ENCODE assay signal across 24 cellular contexts in the genomic region with DNA sequence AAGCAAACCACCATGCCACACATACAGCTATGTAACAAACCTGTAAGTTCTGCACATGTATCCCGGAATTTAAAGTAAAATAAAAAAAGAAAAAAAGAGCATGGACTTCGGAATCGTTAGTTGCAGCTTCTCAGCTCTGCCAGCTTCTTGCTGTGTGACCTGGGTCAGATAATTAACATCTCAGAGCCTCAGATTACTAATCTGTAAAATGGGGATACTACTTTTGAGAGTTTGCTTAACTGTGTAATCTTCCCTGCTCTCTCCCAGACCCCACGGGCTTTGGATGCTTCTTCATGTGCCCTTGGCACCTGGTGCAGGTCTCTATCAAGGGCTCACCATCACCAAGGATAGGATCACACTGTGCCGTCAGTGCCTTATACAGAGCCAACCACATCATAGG. TPM values are rescaled to one million over a fixed set of nuclear protein-coding genes. Genes with fewer than 3 reads are reported as not detected.
DNase-seq lines count a peak whose midpoint lies in the region; ATAC-seq, FAIRE-seq and TF ChIP-seq lines count a peak whose summit lies in the region.
"Had no signal": no experiment of that assay in that cellular context is flagged by ENCODE, and none has a peak within 500 bp of the region (broad histone marks: within the 10 kb centered on the region; RNA-seq: fewer than 3 reads in every experiment).

No MANE protein-coding gene starts in this region.

- peaks cover 75% of the 10 kb centered on the region for H3K4me1 Mint-ChIP-seq in Caco-2 (ENCODE audit: low read depth, unreplicated experiment)
- H3K4me1 Mint-ChIP-seq: CD14-positive monocyte; CD4-positive, alpha-beta memory T cell; CD4-positive, CD25-positive, alpha-beta regulatory T cell; CD8-positive, alpha-beta memory T cell had no signal

- H3K4me3 ChIP-seq in Caco-2 (ENCODE audit: low read depth, low read length) (no peak overlapping the region), K562 (no peak overlapping the region)
- H3K4me3 ChIP-seq: BLaER1 had no signal

- no peaks in the 10 kb centered on the region for H3K27me3 ChIP-seq in Caco-2 (replicated peaks; ENCODE audit: control insufficient read depth, insufficient read depth, low read length)
- peaks cover 1 to 5% of the 10 kb centered on the region in 2 experiments; a peak in 2 of 5 replicates for H3K27me3 ChIP-seq in K562 (ENCODE audit: control insufficient read depth in 2 of 2, insufficient read depth in 2 of 2, low read length in 2 of 2)
- H3K27me3 ChIP-seq: BE2C, BLaER1 had no signal

- H3K27ac Mint-ChIP-seq in Caco-2 (ENCODE audit: unreplicated experiment) = peak overlapping the region; percentile 84
- H3K27ac Mint-ChIP-seq: CD14-positive monocyte; CD4-positive, alpha-beta memory T cell; CD4-positive, CD25-positive, alpha-beta regulatory T cell; CD8-positive, alpha-beta memory T cell had no signal

- BruUV-seq in Caco-2 (replicated peaks; lab: Mats Ljungman, UMichigan) (no TSS peak), K562 (replicated peaks; lab: Mats Ljungman, UMichigan) (no TSS peak)

- H3K4me1 ChIP-seq in Caco-2 (peaks cover 76% of the 10 kb centered on the region), K562 (replicated peaks in 1 of 2; ENCODE audit: control insufficient read depth in 2 of 2, insufficient read depth in 2 of 2, low read length in 2 of 2) (no peaks in the 10 kb centered on the region)
- H3K4me1 ChIP-seq: BE2C, BLaER1 had no signal

- CTCF ChIA-PET in Caco-2 (lab: Charles Lee) = interaction anchor here (1.7 to 1.9 kb wide), 2 partner anchors 8 to 178 kb away, joined by 5 to 16 read pairs; no protein-coding TSS in a partner anchor
- CTCF ChIA-PET in K562 (lab: Yijun Ruan, JAX; ENCODE audit: low intra/inter-chr PET ratio) = no interaction called here

- H3K9ac ChIP-seq in K562 (ENCODE audit: insufficient read depth in 1 of 2, low read depth in 2 of 2, low read length in 2 of 2) = no peak overlapping the region
- H3K9ac ChIP-seq: BLaER1 had no signal

- H3K9me1 ChIP-seq in K562 (ENCODE audit: control insufficient read depth, insufficient read depth, low read length) = no peaks in the 10 kb centered on the region

- no peak overlapping the region for H3K4me2 ChIP-seq in K562 (ENCODE audit: insufficient read depth, low read length)
- H3K4me2 ChIP-seq: BLaER1 had no signal

- POLR2A ChIA-PET in Caco-2 (lab: Charles Lee) = no interaction called here
- POLR2A ChIA-PET in K562 (lab: Yijun Ruan, JAX) = interaction anchor here (0.9 kb wide), 1 partner anchor 9 kb away, joined by 3 read pairs; no protein-coding TSS in a partner anchor

- H3K36me3 ChIP-seq in Caco-2 (ENCODE audit: control insufficient read depth, insufficient read depth, low read length) (peaks cover 4% of the 10 kb centered on the region; the same call in 1 of the 2 replicates), K562 (ENCODE audit: control insufficient read depth, insufficient read depth, low read length) (no peaks in the 10 kb centered on the region)
- H3K36me3 ChIP-seq: BE2C, BLaER1 had no signal

- H3K27ac ChIP-seq in K562 (ENCODE audit: extremely low read depth, low read depth, low read length) = no peak overlapping the region
- H3K27ac ChIP-seq: BLaER1 had no signal

- no peaks in the 10 kb centered on the region for H3K27me3 Mint-ChIP-seq in Caco-2 (ENCODE audit: insufficient read depth, unreplicated experiment)

- H3K9me3 ChIP-seq in Caco-2 = no peaks in the 10 kb centered on the region
- no peaks in the 10 kb centered on the region for H3K9me3 ChIP-seq in K562 (replicated peaks; ENCODE audit: control insufficient read depth, insufficient read depth, low read depth, low read length)
- H3K9me3 ChIP-seq: BE2C, BLaER1 had no signal

- no peak for TF ChIP-seq CTCF in Caco-2 (IDR thresholded peaks at IDR 0.05; ENCODE audit: insufficient read depth in 1 of 2, low read depth in 1 of 2, low read length in 1 of 2, severe bottlenecking in 1 of 2, unreplicated experiment in 1 of 2)
- no peak for TF ChIP-seq CTCF in K562 (IDR thresholded peaks at IDR 0.05 in 2 of 3, conservative IDR thresholded peaks at IDR 0.05 in 1 of 3; ENCODE audit: insufficient read depth in 2 of 3, low read depth in 1 of 3, low read length in 3 of 3)

- intact Hi-C loops in Caco-2 (cut with micrococcal nuclease; ENCODE audit: unreplicated experiment) = loop anchor here (1.0 to 2.0 kb wide), 2 partner anchors 9 to 119 kb away; partner anchors contain the start of gene MPHOSPH6
- intact Hi-C loops in K562 (cut with micrococcal nuclease) = no loop called here
- intact Hi-C loops in left colon (cut with DNase I, micrococcal nuclease) = no loop called here

- FAIRE-seq in K562 (lab: Jason Lieb, UNC) = no peak
- FAIRE-seq: A204.1, D721Med, G401.6, GM12891, GM19239 had no signal

- H3K4me3 Mint-ChIP-seq in Caco-2 (ENCODE audit: unreplicated experiment) = no peak overlapping the region
- H3K4me3 Mint-ChIP-seq: CD14-positive monocyte; CD4-positive, alpha-beta memory T cell; CD4-positive, CD25-positive, alpha-beta regulatory T cell; CD8-positive, alpha-beta memory T cell had no signal

- H2AFZ ChIP-seq in K562 (ENCODE audit: low read depth, low read length) = no peak overlapping the region

- 0% methylated on average over 5 of the region's 5 CpGs for WGBS in K562 (ENCODE audit: insufficient coverage, low coverage, missing lambda C conversion rate)

- ATAC-seq in K562 = no peak
- peak; percentile 16 for ATAC-seq in left colon

- TF ChIP-seq EP300 in K562 (IDR thresholded peaks at IDR 0.05; ENCODE audit: low read length) = no peak

- TF ChIP-seq RAD21 in K562 (CRISPR knock-in tag; conservative IDR thresholded peaks at IDR 0.05 in 1 of 2, IDR thresholded peaks at IDR 0.05 in 1 of 2) = no peak

- no peak for TF ChIP-seq POLR2A in K562 (conservative IDR thresholded peaks at IDR 0.05)

- DNase-seq in Caco-2 = no peak
- no peak for DNase-seq in K562 (ENCODE audit: extremely low read depth in 1 of 4, low spot score in 3 of 4)
- DNase-seq in left colon = no peak
- DNase-seq in stimulated activated CD4-positive, alpha-beta T cell treated with anti-CD3 and anti-CD28 coated beads, Interleukin-4, amount 100 ng/mL, for 4 hours = no peak
- DNase-seq in NCI-H2081 treated with DMSO at 0.1 percent for 48 hours (lab: John Stamatoyannopoulos, UW) = no peak
- DNase-seq: 8988T; ACHN; BE2C; C1 segment of cervical spinal cord; Calu3; CD4-positive, alpha-beta memory T cell; CD4-positive, CD25-positive, alpha-beta regulatory T cell; CD8-positive, alpha-beta memory T cell; COR-L47; DMS79 treated with DMSO at 0.1 percent for 48 hours; GF-D8 had no signal

- peaks cover 6% of the 10 kb centered on the region for H3K36me3 Mint-ChIP-seq in Caco-2 (ENCODE audit: insufficient read depth, unreplicated experiment)
- H3K36me3 Mint-ChIP-seq: CD14-positive monocyte; CD4-positive, alpha-beta memory T cell; CD4-positive, CD25-positive, alpha-beta regulatory T cell; CD8-positive, alpha-beta memory T cell had no signal

- H4K20me1 ChIP-seq in K562 (replicated peaks; ENCODE audit: control insufficient read depth, insufficient read depth, low read length) = no peaks in the 10 kb centered on the region
- H4K20me1 ChIP-seq: BLaER1 had no signal

- no peaks in the 10 kb centered on the region for H3K9me3 Mint-ChIP-seq in Caco-2 (ENCODE audit: unreplicated experiment)
- H3K9me3 Mint-ChIP-seq: CD14-positive monocyte; CD4-positive, alpha-beta memory T cell; CD8-positive, alpha-beta memory T cell had no signal

- in situ Hi-C loops in K562 (cut with MboI) = no loop called here

- H3K79me2 ChIP-seq in K562 (ENCODE audit: control insufficient read depth, insufficient read depth, low read length) = no peaks in the 10 kb centered on the region

TF ChIP-seq in K562, 482 proteins besides CTCF, POLR2A, EP300 and RAD21 (continues in another document):
- no peak for TF ChIP-seq PML (IDR thresholded peaks at IDR 0.05; ENCODE audit: low read length)

RNA-seq across cellular contexts. Expression of gene HSD17B2, which starts 16.6 kb away (rescaled TPM):
- total RNA-seq in Caco-2 (2022) (5.1 and 5.2 TPM in 2 replicates), K562 (2014; rRNA removed) (not detected in 2 replicates), K562 (2014; rRNA removed; fragmentation: Illumina TruSeq; extraction: Trizol) (not detected in 2 replicates), K562 (2015; rRNA removed; fragmentation: Illumina TruSeq; extraction: Trizol) (not detected in 2 replicates), K562 (2021) (not detected in 2 replicates), left colon (100 to 1,000 TPM in 1 of 2 donors, 10 to 100 TPM in 1; 63.6 to 181 TPM)
- not detected in 2 replicates for total RNA-seq in K562 (2011; cell fraction: chromatin; rRNA removed; ENCODE audit: low replicate concordance)
- not detected in 2 replicates for total RNA-seq in K562 (2011; cell fraction: nucleolus; rRNA removed)
- total RNA-seq in K562 (2011; cell fraction: nucleoplasm; rRNA removed) = not detected in 2 replicates
- polyA plus RNA-seq in K562 (2011; rRNA removed) (not detected in 2 replicates), K562 (2014; fragmentation: Illumina TruSeq; extraction: Trizol) (not detected in 2 replicates), K562 (2014; fragmentation: Nextera tagmentation; extraction: Ambion mirVana) (not detected), K562 (2014; rRNA removed) (not detected in 2 replicates)
- polyA plus RNA-seq in K562 (2011; cell fraction: cytosol; rRNA removed) = not detected in 2 replicates
- polyA plus RNA-seq in K562 (2011; cell fraction: nucleus; rRNA removed) = not detected in 2 replicates
- polyA plus RNA-seq in K562 (2012) = not detected in 2 replicates
- polyA minus RNA-seq in K562 (2011; rRNA and poly(A)+ RNA removed) = not detected in 2 replicates
- polyA minus RNA-seq in K562 (2011; cell fraction: cytosol; rRNA and poly(A)+ RNA removed) = not detected in 2 replicates
- not detected in 2 replicates for polyA minus RNA-seq in K562 (2011; cell fraction: nucleus; rRNA and poly(A)+ RNA removed)
- total RNA-seq: CD4-positive, alpha-beta memory T cell; CD4-positive, CD25-positive, alpha-beta regulatory T cell; CD8-positive, alpha-beta memory T cell had no signal
- polyA plus RNA-seq: CD14-positive monocyte; CD4-positive, alpha-beta memory T cell had no signal

RNA-seq across cellular contexts. Expression of gene SDR42E1, which starts 40.4 kb away (rescaled TPM):
- 5.3 and 7.5 TPM in 2 replicates for total RNA-seq in Caco-2 (2022)
- total RNA-seq in K562 (2011; cell fraction: chromatin; rRNA removed; ENCODE audit: low replicate concordance) = 0.12 and 1.2 TPM in 2 replicates
- total RNA-seq in K562 (2011; cell fraction: nucleolus; rRNA removed) = 0.17 and 0.39 TPM in 2 replicates
- 0.07 and 0.31 TPM in 2 replicates for total RNA-seq in K562 (2011; cell fraction: nucleoplasm; rRNA removed)
- 0.29 and 0.64 TPM in 2 replicates for total RNA-seq in K562 (2014; rRNA removed)
- total RNA-seq in K562 (2014; rRNA removed; fragmentation: Illumina TruSeq; extraction: Trizol) = 0.29 and 0.64 TPM in 2 replicates
- 0.22 and 0.49 TPM in 2 replicates for total RNA-seq in K562 (2015; rRNA removed; fragmentation: Illumina TruSeq; extraction: Trizol)
- total RNA-seq in K562 (2021) = 0.42 and 0.92 TPM in 2 replicates
- 0.22 and 0.25 TPM in 2 replicates for polyA plus RNA-seq in K562 (2011; rRNA removed)
- polyA plus RNA-seq in K562 (2011; cell fraction: cytosol; rRNA removed) = 0.01 and 0.10 TPM in 2 replicates
- 0.14 and 0.15 TPM in 2 replicates for polyA plus RNA-seq in K562 (2011; cell fraction: nucleus; rRNA removed)
- 0.40 and 2.6 TPM in 2 replicates for polyA plus RNA-seq in K562 (2012)
- polyA plus RNA-seq in K562 (2014; fragmentation: Illumina TruSeq; extraction: Trizol) = 0.22 and 0.54 TPM in 2 replicates
- polyA plus RNA-seq in K562 (2014; fragmentation: Nextera tagmentation; extraction: Ambion mirVana) = 1 to 10 TPM in 1 of 2 experiments, under 1 TPM in 1; 0.77 to 1.3 TPM
- polyA plus RNA-seq in K562 (2014; rRNA removed) = 0.13 and 0.46 TPM in 2 replicates
- polyA minus RNA-seq in K562 (2011; rRNA and poly(A)+ RNA removed) = 0.60 and 0.67 TPM in 2 replicates
- polyA minus RNA-seq in K562 (2011; cell fraction: cytosol; rRNA and poly(A)+ RNA removed) = not detected in 2 replicates
- polyA minus RNA-seq in K562 (2011; cell fraction: nucleus; rRNA and poly(A)+ RNA removed) = 0.11 and 0.27 TPM in 2 replicates
- 10 to 100 TPM in 1 of 2 donors, 1 to 10 TPM in 1; 7.9 to 14.4 TPM for total RNA-seq in left colon
- total RNA-seq: A673 had no signal
- polyA plus RNA-seq: CD14-positive monocyte had no signal

Comparison
In these comparisons a context has a peak if more than half of its experiments do, and no peak if none do; other contexts are left out.
1. RNA of gene HSD17B2, which starts 16.6 kb away (total RNA-seq): 63.6 to 181 TPM in left colon; 5.1 to 5.2 TPM in Caco-2 and not detected in K562; every median in the first group is over 10 times any median in the second.